ENCODE assay signal across 14 cellular contexts in the genomic region with DNA sequence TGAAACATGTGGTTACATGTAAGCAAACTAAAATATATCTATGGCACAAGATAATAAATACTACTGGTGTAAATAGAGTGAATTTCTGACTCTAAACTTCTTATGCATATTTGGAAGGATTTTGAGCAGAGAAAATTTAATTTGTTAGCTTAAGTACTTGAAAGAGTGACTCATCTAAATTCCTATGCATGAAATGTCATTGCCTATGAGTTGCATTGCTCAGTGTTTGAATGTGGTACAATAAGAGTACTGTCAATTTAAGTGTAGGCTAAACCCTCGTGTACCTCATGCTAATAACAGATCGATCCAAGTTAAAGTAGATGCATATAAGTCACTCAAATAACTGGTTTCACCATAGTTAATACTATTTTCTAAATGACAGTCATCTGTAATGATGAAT. TPM values are rescaled to one million over a fixed set of nuclear protein-coding genes. Genes with fewer than 3 reads are reported as not detected.
DNase-seq lines count a peak whose midpoint lies in the region; ATAC-seq and TF ChIP-seq lines count a peak whose summit lies in the region.
"Had no signal": no experiment of that assay in that cellular context is flagged by ENCODE, and none has a peak within 500 bp of the region (broad histone marks: within the 10 kb centered on the region; RNA-seq: fewer than 3 reads in every experiment).

No MANE protein-coding gene starts in this region.

- H3K9me3 Mint-ChIP-seq in activated CD8-positive, alpha-beta memory T cell treated with anti-CD3 and anti-CD28 coated beads, Interleukin-2, amount 10 ng/mL, durations not matched to agents 7 days and 5 days (ENCODE audit: low read depth) = no peaks in the 10 kb centered on the region
- H3K9me3 Mint-ChIP-seq: CD4-positive, alpha-beta memory T cell; stimulated activated naive B cell treated with anti-CD40 and anti-IgM and Interleukin-4, amounts not matched to agents 10 μg/mL and 1 μg/mL and 100 μg/mL, for 72 hours had no signal

- no peaks in the 10 kb centered on the region for H3K36me3 Mint-ChIP-seq in activated CD8-positive, alpha-beta memory T cell treated with anti-CD3 and anti-CD28 coated beads, Interleukin-2, amount 10 ng/mL, durations not matched to agents 7 days and 5 days
- H3K36me3 Mint-ChIP-seq: CD4-positive, alpha-beta memory T cell; stimulated activated naive B cell treated with anti-CD40 and anti-IgM and Interleukin-4, amounts not matched to agents 10 μg/mL and 1 μg/mL and 100 μg/mL, for 72 hours had no signal

- DNase-seq in AG09319 (ENCODE audit: extremely low read depth, low read depth) (peak; percentile 24), LHCN-M2 (ENCODE audit: low read depth) (peak; percentile 42), cardiac fibroblast (ENCODE audit: low read depth in 2 of 2) (peak; percentile 54 to 78), kidney tubule cell (ENCODE audit: low spot score) (peak; percentile 33)
- DNase-seq in activated CD8-positive, alpha-beta memory T cell treated with anti-CD3 and anti-CD28 coated beads, Interleukin-2, amount 10 ng/mL, durations not matched to agents 7 days and 5 days = no peak
- DNase-seq: anterior cingulate cortex; CD4-positive, alpha-beta memory T cell; stimulated activated CD4-positive, alpha-beta T cell treated with anti-CD3 and anti-CD28 coated beads, Interleukin-1b, Interleukin-23, amount 100 ng/mL, for 48 hours; stimulated activated naive B cell treated with anti-CD40 and anti-IgM and Interleukin-4, amounts not matched to agents 10 μg/mL and 1 μg/mL and 100 μg/mL, for 72 hours; SW 1271 had no signal

- ATAC-seq in activated CD8-positive, alpha-beta memory T cell treated with anti-CD3 and anti-CD28 coated beads, Interleukin-2, amount 10 ng/mL, durations not matched to agents 7 days and 5 days = no peak
- ATAC-seq in GM18519 (IDR thresholded peaks at IDR 0.05; ENCODE audit: low FRiP score, unreplicated experiment) (no peak), GM21360 (IDR thresholded peaks at IDR 0.05; ENCODE audit: unreplicated experiment) (no peak), HG03342 (IDR thresholded peaks at IDR 0.05; ENCODE audit: unreplicated experiment) (no peak)
- ATAC-seq: stimulated activated naive B cell treated with anti-CD40 and anti-IgM and Interleukin-4, amounts not matched to agents 10 μg/mL and 1 μg/mL and 100 μg/mL, for 72 hours had no signal

- no peak overlapping the region for H3K27ac Mint-ChIP-seq in activated CD8-positive, alpha-beta memory T cell treated with anti-CD3 and anti-CD28 coated beads, Interleukin-2, amount 10 ng/mL, durations not matched to agents 7 days and 5 days
- H3K27ac Mint-ChIP-seq: CD4-positive, alpha-beta memory T cell; stimulated activated naive B cell treated with anti-CD40 and anti-IgM and Interleukin-4, amounts not matched to agents 10 μg/mL and 1 μg/mL and 100 μg/mL, for 72 hours had no signal

- no peak overlapping the region for H3K4me3 Mint-ChIP-seq in activated CD8-positive, alpha-beta memory T cell treated with anti-CD3 and anti-CD28 coated beads, Interleukin-2, amount 10 ng/mL, durations not matched to agents 7 days and 5 days
- H3K4me3 Mint-ChIP-seq: CD4-positive, alpha-beta memory T cell; stimulated activated naive B cell treated with anti-CD40 and anti-IgM and Interleukin-4, amounts not matched to agents 10 μg/mL and 1 μg/mL and 100 μg/mL, for 72 hours had no signal

- TF ChIP-seq CTCF in AG09319 (IDR thresholded peaks at IDR 0.05; ENCODE audit: low read depth, low read length) = no peak
- TF ChIP-seq CTCF in cardiac fibroblast (IDR thresholded peaks at IDR 0.05; ENCODE audit: low read depth, low read length) = no peak

- H3K4me1 Mint-ChIP-seq in activated CD8-positive, alpha-beta memory T cell treated with anti-CD3 and anti-CD28 coated beads, Interleukin-2, amount 10 ng/mL, durations not matched to agents 7 days and 5 days = no peaks in the 10 kb centered on the region
- H3K4me1 Mint-ChIP-seq: stimulated activated naive B cell treated with anti-CD40 and anti-IgM and Interleukin-4, amounts not matched to agents 10 μg/mL and 1 μg/mL and 100 μg/mL, for 72 hours had no signal

- CTCF ChIA-PET in activated CD8-positive, alpha-beta memory T cell treated with anti-CD3 and anti-CD28 coated beads, Interleukin-2, amount 10 ng/mL, durations not matched to agents 7 days and 5 days (lab: Charles Lee) = no interaction called here

- H3K4me3 ChIP-seq in cardiac fibroblast (replicated peaks in 1 of 2; ENCODE audit: low read depth in 2 of 2, low read length in 2 of 2) = no peak overlapping the region

- peaks cover 7% of the 10 kb centered on the region for H3K27me3 Mint-ChIP-seq in activated CD8-positive, alpha-beta memory T cell treated with anti-CD3 and anti-CD28 coated beads, Interleukin-2, amount 10 ng/mL, durations not matched to agents 7 days and 5 days

RNA-seq across cellular contexts. Expression of gene CARD18, which starts 5.3 kb away (rescaled TPM):
- total RNA-seq in LHCN-M2 (2014; rRNA removed) = not detected in 2 replicates
- not detected for polyA plus RNA-seq in LHCN-M2 (2012)
- total RNA-seq in activated CD8-positive, alpha-beta memory T cell treated with anti-CD3 and anti-CD28 coated beads, Interleukin-2, amount 10 ng/mL, durations not matched to agents 7 days and 5 days = not detected
- total RNA-seq: CD4-positive, alpha-beta memory T cell; osteocyte had no signal
- polyA plus RNA-seq: CD4-positive, alpha-beta memory T cell had no signal
